In the genomic region with DNA sequence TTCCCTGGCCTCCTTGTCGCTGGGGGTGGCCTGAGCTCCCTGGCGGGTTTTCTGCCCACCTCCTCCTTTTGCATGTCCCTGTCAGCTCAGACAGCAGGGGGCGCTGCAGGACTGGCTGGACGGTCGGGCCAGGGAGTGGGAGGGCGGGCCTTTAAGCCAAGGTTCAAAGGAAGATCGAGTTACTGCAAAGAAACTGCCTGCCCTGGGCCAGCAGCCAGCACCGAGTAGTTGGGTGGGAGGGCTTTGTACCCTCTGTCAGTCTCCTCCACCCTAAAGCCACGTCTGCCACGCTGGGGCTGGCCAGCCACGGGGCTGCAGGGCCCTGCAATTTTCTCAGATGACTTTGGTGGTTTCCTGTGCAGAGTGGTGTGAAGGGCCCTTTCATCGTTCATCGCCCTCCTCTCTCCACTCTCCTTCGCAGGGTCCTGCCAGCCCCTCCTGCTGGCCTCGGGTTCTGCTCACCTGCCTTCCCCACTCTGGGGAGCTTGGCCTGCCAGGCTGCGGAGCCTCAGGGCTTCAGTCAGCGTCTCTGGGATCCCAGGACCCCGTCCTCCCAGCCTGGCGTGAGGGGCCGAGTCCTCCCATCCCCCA, we compare ENCODE assay signal across 8 cellular contexts. TPM values are rescaled to one million over a fixed set of nuclear protein-coding genes. Genes with fewer than 3 reads are reported as not detected.
DNase-seq lines count a peak whose midpoint lies in the region; ATAC-seq, FAIRE-seq and TF ChIP-seq lines count a peak whose summit lies in the region.

No MANE protein-coding gene starts in this region.

- ATAC-seq in activated T-cell treated with anti-CD3 and anti-CD28 coated beads, Interleukin-2, amount 50 U/mL, for 72 hours (replicated peaks in 1 of 2): peak; percentile 94 to 95
- peak; percentile 95 to 98 for ATAC-seq in naive thymus-derived CD8-positive, alpha-beta T cell
- ATAC-seq in HG02973 (IDR thresholded peaks at IDR 0.05; ENCODE audit: unreplicated experiment): no peak

- TF ChIP-seq CTCF in KMS-11 (conservative IDR thresholded peaks at IDR 0.05; ENCODE audit: low read depth, low read length): peak; percentile 81
- peak; percentile 95 for TF ChIP-seq CTCF in PC-9 (conservative IDR thresholded peaks at IDR 0.05)
- peak; percentile 83 for TF ChIP-seq CTCF in fibroblast of mammary gland (conservative IDR thresholded peaks at IDR 0.05; ENCODE audit: control insufficient read depth, insufficient read depth, low read depth, low read length)

- intact Hi-C loops in PC-9 (cut with micrococcal nuclease; ENCODE audit: unreplicated experiment): loop anchor here (1.0 to 5.0 kb wide), 5 partner anchors 51 to 578 kb away; no protein-coding TSS in a partner anchor

- H3K9me3 ChIP-seq in PC-9 (ENCODE audit: insufficient read depth, low read depth): no peaks in the 10 kb centered on the region

- DNase-seq in GM12892 (ENCODE audit: insufficient read length) (peak; percentile 94), PC-9 (peak; percentile 56 to 90), fibroblast of mammary gland (ENCODE audit: low read depth) (peak; percentile 74)
- DNase-seq in activated T-cell treated with anti-CD3 and anti-CD28 coated beads, Interleukin-2, amount 50 U/mL, for 72 hours: peak; percentile 92 to 94
- peak; percentile 80 to 95 (median 90) for DNase-seq in naive thymus-derived CD8-positive, alpha-beta T cell
- DNase-seq in stimulated activated CD8-positive, alpha-beta memory T cell treated with anti-CD3 and anti-CD28 coated beads, Interleukin-7, amount 100 ng/mL, for 4 hours (ENCODE audit: low read depth in 2 of 2): peak; percentile 78 to 85

- H3K79me2 ChIP-seq in KMS-11 (ENCODE audit: insufficient read depth, low read depth) (no peaks in the 10 kb centered on the region), PC-9 (ENCODE audit: low read depth) (no peaks in the 10 kb centered on the region)

- no peaks in the 10 kb centered on the region for H3K27me3 Mint-ChIP-seq in activated T-cell treated with anti-CD3 and anti-CD28 coated beads, Interleukin-2, amount 50 U/mL, for 72 hours (ENCODE audit: low read depth)
- H3K27me3 Mint-ChIP-seq in naive thymus-derived CD8-positive, alpha-beta T cell: peaks cover 0 to 2% (median 0%) of the 10 kb centered on the region in 5 donors

- no peaks in the 10 kb centered on the region for H3K9me3 Mint-ChIP-seq in activated T-cell treated with anti-CD3 and anti-CD28 coated beads, Interleukin-2, amount 50 U/mL, for 72 hours
- no peaks in the 10 kb centered on the region for H3K9me3 Mint-ChIP-seq in naive thymus-derived CD8-positive, alpha-beta T cell

- H3K4me3 Mint-ChIP-seq in activated T-cell treated with anti-CD3 and anti-CD28 coated beads, Interleukin-2, amount 50 U/mL, for 72 hours: no peak overlapping the region
- H3K4me3 Mint-ChIP-seq in naive thymus-derived CD8-positive, alpha-beta T cell: peak overlapping the region in 5 of 10 donors; percentile 15 to 41 (median 22)

- H3K36me3 Mint-ChIP-seq in activated T-cell treated with anti-CD3 and anti-CD28 coated beads, Interleukin-2, amount 50 U/mL, for 72 hours (ENCODE audit: insufficient read depth in 2 of 2): no peaks in the 10 kb centered on the region
- no peaks in the 10 kb centered on the region for H3K36me3 Mint-ChIP-seq in naive thymus-derived CD8-positive, alpha-beta T cell

- no peaks in the 10 kb centered on the region; the same call in 1 of the 2 replicates for H3F3A ChIP-seq in PC-9 (ENCODE audit: insufficient read depth, low read depth)

- peak; percentile 70 for FAIRE-seq in GM12892 (lab: Jason Lieb, UNC)

- H3K4me2 ChIP-seq in KMS-11 (no peak overlapping the region), PC-9 (peak overlapping the region; percentile 69)

- H3K9ac ChIP-seq in KMS-11: no peak overlapping the region

- H3K9me2 ChIP-seq in PC-9 (ENCODE audit: insufficient read depth): no peaks in the 10 kb centered on the region

- H4K20me1 ChIP-seq in KMS-11 (ENCODE audit: insufficient read depth) (no peaks in the 10 kb centered on the region), PC-9 (ENCODE audit: insufficient read depth) (no peaks in the 10 kb centered on the region)

- H3K27ac ChIP-seq in KMS-11: no peak overlapping the region
- H3K27ac ChIP-seq in PC-9: no peak overlapping the region

- no peaks in the 10 kb centered on the region for H3K4me1 ChIP-seq in KMS-11 (ENCODE audit: low read depth, poor library complexity, severe bottlenecking)
- peaks cover 17% of the 10 kb centered on the region for H3K4me1 ChIP-seq in PC-9 (replicated peaks; ENCODE audit: insufficient read depth)

- no peak overlapping the region for H3K27ac Mint-ChIP-seq in activated T-cell treated with anti-CD3 and anti-CD28 coated beads, Interleukin-2, amount 50 U/mL, for 72 hours
- H3K27ac Mint-ChIP-seq in naive thymus-derived CD8-positive, alpha-beta T cell: no peak overlapping the region

- TF ChIP-seq POLR2A in GM12892 (IDR thresholded peaks at IDR 0.05; ENCODE audit: low read depth, low read length): no peak

- no peak overlapping the region for H2AFZ ChIP-seq in KMS-11 (ENCODE audit: low read depth)
- no peak overlapping the region for H2AFZ ChIP-seq in PC-9

- POLR2A ChIA-PET in PC-9 (lab: Charles Lee; ENCODE audit: unreplicated experiment): no interaction called here
- POLR2A ChIA-PET in naive thymus-derived CD8-positive, alpha-beta T cell (lab: Charles Lee): interaction anchor here (0.6 to 1.1 kb wide), 4 partner anchors 70 to 357 kb away, joined by 3 to 4 read pairs (median 4); partner anchors contain the start of gene RAB37

- H3K4me3 ChIP-seq in KMS-11 (IDR thresholded peaks at IDR 0.05; ENCODE audit: insufficient read depth, low read depth, low read length): no peak overlapping the region
- no peak overlapping the region for H3K4me3 ChIP-seq in PC-9
- no peak overlapping the region for H3K4me3 ChIP-seq in fibroblast of mammary gland (ENCODE audit: control insufficient read depth, low read depth, low read length)

- CTCF ChIA-PET in PC-9 (lab: Charles Lee): interaction anchor here (0.6 to 2.2 kb wide), 16 partner anchors 12 to 648 kb away, joined by 3 to 8 read pairs (median 4); partner anchors contain the start of gene GPR142

- H3K36me3 ChIP-seq in KMS-11 (ENCODE audit: insufficient read depth): no peaks in the 10 kb centered on the region
- H3K36me3 ChIP-seq in PC-9 (ENCODE audit: low read depth): no peaks in the 10 kb centered on the region

- H3K4me1 Mint-ChIP-seq in activated T-cell treated with anti-CD3 and anti-CD28 coated beads, Interleukin-2, amount 50 U/mL, for 72 hours (ENCODE audit: low read depth): no peaks in the 10 kb centered on the region
- H3K4me1 Mint-ChIP-seq in naive thymus-derived CD8-positive, alpha-beta T cell: peaks cover 3 to 13% (median 11%) of the 10 kb centered on the region in 4 donors

- no TSS peak for BruUV-seq in PC-9 (replicated peaks; lab: Mats Ljungman, UMichigan)

- H3K27me3 ChIP-seq in KMS-11 (ENCODE audit: insufficient read depth, low read depth) (peaks cover 89% of the 10 kb centered on the region), PC-9 (ENCODE audit: insufficient read depth, low read depth) (peaks cover 47% of the 10 kb centered on the region)

RNA-seq across cellular contexts. Expression of gene GPR142, which starts 12.3 kb away (rescaled TPM):
- not detected for polyA plus RNA-seq in GM12892 (2012; ENCODE audit: missing spikeins)
- total RNA-seq in PC-9 (2021): not detected in 2 replicates
- total RNA-seq in activated T-cell treated with anti-CD3 and anti-CD28 coated beads, Interleukin-2, amount 50 U/mL, for 72 hours: not detected
- total RNA-seq in naive thymus-derived CD8-positive, alpha-beta T cell: not detected
- polyA plus RNA-seq in naive thymus-derived CD8-positive, alpha-beta T cell: under 1 TPM in 1 of 3 donors, not detected in 2; 0.10 TPM

RNA-seq across cellular contexts. Expression of gene BTBD17, which starts 17.9 kb away (rescaled TPM):
- not detected for polyA plus RNA-seq in GM12892 (2012; ENCODE audit: missing spikeins)
- total RNA-seq in PC-9 (2021): not detected in 2 replicates
- not detected for total RNA-seq in activated T-cell treated with anti-CD3 and anti-CD28 coated beads, Interleukin-2, amount 50 U/mL, for 72 hours
- total RNA-seq in naive thymus-derived CD8-positive, alpha-beta T cell: not detected
- polyA plus RNA-seq in naive thymus-derived CD8-positive, alpha-beta T cell: not detected

RNA-seq across cellular contexts. Expression of gene GPRC5C, which starts 52.3 kb away (rescaled TPM):
- 0.53 TPM for polyA plus RNA-seq in GM12892 (2012; ENCODE audit: missing spikeins)
- 27.9 and 32.4 TPM in 2 replicates for total RNA-seq in PC-9 (2021)
- total RNA-seq in activated T-cell treated with anti-CD3 and anti-CD28 coated beads, Interleukin-2, amount 50 U/mL, for 72 hours: 1 to 10 TPM; 1.3 to 2.3 TPM
- total RNA-seq in naive thymus-derived CD8-positive, alpha-beta T cell: not detected
- under 1 TPM in 1 of 3 donors, not detected in 2; 0.09 TPM for polyA plus RNA-seq in naive thymus-derived CD8-positive, alpha-beta T cell

RNA-seq across cellular contexts. Expression of gene KIF19, which starts 53.6 kb away (rescaled TPM):
- not detected for polyA plus RNA-seq in GM12892 (2012; ENCODE audit: missing spikeins)
- total RNA-seq in PC-9 (2021): not detected in 2 replicates
- under 1 TPM in 1 of 2 donors, not detected in 1; 0.25 TPM for total RNA-seq in activated T-cell treated with anti-CD3 and anti-CD28 coated beads, Interleukin-2, amount 50 U/mL, for 72 hours
- total RNA-seq in naive thymus-derived CD8-positive, alpha-beta T cell: not detected
- 1 to 10 TPM in 1 of 3 donors, not detected in 2; 1.1 TPM for polyA plus RNA-seq in naive thymus-derived CD8-positive, alpha-beta T cell
